ENCODE assay signal across 21 cellular contexts in genomic region chr1:183239793-183240625, GRCh38. TPM values are rescaled to one million over a fixed set of nuclear protein-coding genes. Genes with fewer than 3 reads are reported as not detected.
DNase-seq lines count a peak whose midpoint lies in the region; ATAC-seq, FAIRE-seq and TF ChIP-seq lines count a peak whose summit lies in the region.
"Had no signal": no experiment of that assay in that cellular context is flagged by ENCODE, and none has a peak within 500 bp of the region (broad histone marks: within the 10 kb centered on the region; RNA-seq: fewer than 3 reads in every experiment).

No MANE protein-coding gene starts in this region.

- H3K9me3 ChIP-seq in Peyer's patch (no peaks in the 10 kb centered on the region), trophoblast cell (ENCODE audit: insufficient read depth, low read depth, low read length) (no peaks in the 10 kb centered on the region), BE2C (no peaks in the 10 kb centered on the region)
- H3K9me3 ChIP-seq: SJCRH30 had no signal

- H3K27ac ChIP-seq in Peyer's patch (peak overlapping the region in 3 of 4 donors; percentile 9 to 29 (median 25)), trophoblast cell (ENCODE audit: low read depth, low read length) (no peak overlapping the region)
- H3K27ac ChIP-seq: SJCRH30 had no signal

- peaks cover 3% of the 10 kb centered on the region for H3K79me2 ChIP-seq in trophoblast cell (ENCODE audit: control insufficient read depth, insufficient read depth, low read length, poor library complexity)

- H3K27me3 ChIP-seq in Peyer's patch = no peaks in the 10 kb centered on the region
- H3K27me3 ChIP-seq in trophoblast cell (ENCODE audit: insufficient read depth, low read length) = no peaks in the 10 kb centered on the region
- no peaks in the 10 kb centered on the region for H3K27me3 ChIP-seq in BE2C
- H3K27me3 ChIP-seq: SJCRH30 had no signal

- no peak overlapping the region for H3K14ac ChIP-seq in trophoblast cell (ENCODE audit: low read length)

- H3K4me2 ChIP-seq in trophoblast cell (ENCODE audit: low read length) = no peak overlapping the region

- no peak overlapping the region for H4K12ac ChIP-seq in trophoblast cell (ENCODE audit: low read depth, low read length)

- H3K23ac ChIP-seq in trophoblast cell (ENCODE audit: low read length) = no peak overlapping the region

- no peak overlapping the region for H2BK5ac ChIP-seq in trophoblast cell (ENCODE audit: low read depth, low read length, poor library complexity)

- H3K4ac ChIP-seq in trophoblast cell (ENCODE audit: low read depth, low read length) = no peak overlapping the region

- no peak overlapping the region for H2AK5ac ChIP-seq in trophoblast cell (ENCODE audit: low read length)

- H4K8ac ChIP-seq in trophoblast cell (ENCODE audit: low read depth, low read length) = no peak overlapping the region

- no peak for ATAC-seq in HG02840 (IDR thresholded peaks at IDR 0.05; ENCODE audit: low FRiP score, unreplicated experiment)
- ATAC-seq: CD8-positive, alpha-beta T cell; stimulated activated effector memory CD8-positive, alpha-beta T cell treated with anti-CD3 and anti-CD28 coated beads, Interleukin-12 subunit alpha, Interleukin-12 subunit beta, amount 100 ng/mL, for 72 hours had no signal

- H3K18ac ChIP-seq in trophoblast cell (ENCODE audit: low read length) = no peak overlapping the region

- H4K91ac ChIP-seq in trophoblast cell (ENCODE audit: low read depth, low read length) = no peak overlapping the region

- peak; percentile 25 for DNase-seq in AG10803 (ENCODE audit: low read depth)
- DNase-seq in Peyer's patch = no peak
- peak; percentile 79 for DNase-seq in fibroblast of the aortic adventitia (ENCODE audit: low read depth)
- DNase-seq in trophoblast cell = no peak
- DNase-seq in activated naive CD4-positive, alpha-beta T cell treated with anti-CD3 and anti-CD28 coated beads, Interleukin-2, amount 50 U/mL, for 16 hours = no peak
- no peak for DNase-seq in BE2C
- no peak for DNase-seq in D721Med (ENCODE audit: insufficient read length, low spot score)
- DNase-seq: CD8-positive, alpha-beta T cell; cortex of kidney; erythroblast; hippocampal formation; Karpas-422; kidney glomerular epithelial cell; NCI-H1105 treated with DMSO at 0.1 percent for 48 hours; NCI-H2227 treated with DMSO at 0.1 percent for 48 hours; SJCRH30; T-helper 2 cell had no signal

- peaks cover 0 to 11% (median 0%) of the 10 kb centered on the region in 3 donors for H3K36me3 ChIP-seq in Peyer's patch
- peaks cover 2 to 7% of the 10 kb centered on the region in 2 experiments for H3K36me3 ChIP-seq in trophoblast cell (ENCODE audit: control insufficient read depth in 1 of 2, insufficient read depth in 2 of 2, low read length in 2 of 2)
- no peaks in the 10 kb centered on the region for H3K36me3 ChIP-seq in BE2C
- H3K36me3 ChIP-seq: SJCRH30 had no signal

- peak overlapping the region; percentile 9 for H2BK120ac ChIP-seq in trophoblast cell (ENCODE audit: insufficient read depth, low read length, poor library complexity)

- H3K4me1 ChIP-seq in Peyer's patch (no peaks in the 10 kb centered on the region), trophoblast cell (ENCODE audit: control insufficient read depth in 1 of 2, insufficient read depth in 2 of 2, low read length in 2 of 2) (peaks cover 6 to 16% of the 10 kb centered on the region in 2 experiments), BE2C (peaks cover 3% of the 10 kb centered on the region)

- TF ChIP-seq CTCF in AG10803 (conservative IDR thresholded peaks at IDR 0.05; ENCODE audit: low read length) = no peak
- no peak for TF ChIP-seq CTCF in Peyer's patch (IDR thresholded peaks at IDR 0.05)
- no peak for TF ChIP-seq CTCF in fibroblast of the aortic adventitia (IDR thresholded peaks at IDR 0.05; ENCODE audit: insufficient read depth, low read length)
- no peak for TF ChIP-seq CTCF in BE2C (IDR thresholded peaks at IDR 0.05; ENCODE audit: low read depth, low read length)
- TF ChIP-seq CTCF in D721Med (IDR thresholded peaks at IDR 0.05; ENCODE audit: insufficient read depth, missing control alignments) = no peak

- no peak overlapping the region for H3K9ac ChIP-seq in trophoblast cell (ENCODE audit: low read length)

- H2AFZ ChIP-seq in trophoblast cell (ENCODE audit: insufficient read depth, low read length, poor library complexity) = no peak overlapping the region

- H3K4me3 ChIP-seq in AG10803 (ENCODE audit: low read length) (no peak overlapping the region), Peyer's patch (no peak overlapping the region), fibroblast of the aortic adventitia (ENCODE audit: low read depth, low read length) (no peak overlapping the region), trophoblast cell (ENCODE audit: low read depth, low read length) (no peak overlapping the region), BE2C (ENCODE audit: low read depth, low read length) (no peak overlapping the region)
- H3K4me3 ChIP-seq: SJCRH30 had no signal

- FAIRE-seq in D721Med (lab: Jason Lieb, UNC) = no peak
- FAIRE-seq: astrocyte had no signal

- WGBS in trophoblast cell (ENCODE audit: extremely low coverage, insufficient coverage, insufficient read length) = no CpG with 5 or more reads among the region's 10 CpGs

- peaks cover 13% of the 10 kb centered on the region for H3K79me1 ChIP-seq in trophoblast cell (ENCODE audit: low read length)

- H2BK12ac ChIP-seq in trophoblast cell (ENCODE audit: low read length) = peak overlapping the region; percentile 59

- no peak for TF ChIP-seq POLR2A in Peyer's patch (IDR thresholded peaks at IDR 0.05)

RNA-seq across cellular contexts. Expression of gene LAMC2, which starts 53.9 kb away (rescaled TPM):
- total RNA-seq in Peyer's patch = 10 to 100 TPM in 3 of 4 donors, 1 to 10 TPM in 1; 3.3 to 29.7 (median 17.3) TPM
- total RNA-seq in fibroblast of the aortic adventitia (ENCODE audit: low replicate concordance) = 2.0 and 2.8 TPM in 2 replicates
- 22.9 and 24.7 TPM in 2 replicates for polyA plus RNA-seq in trophoblast cell (2013)
- polyA plus RNA-seq in BE2C (2012; ENCODE audit: insufficient read depth, insufficient read length, low read depth) = 0.40 TPM
- total RNA-seq: activated CD8-positive, alpha-beta memory T cell treated with anti-CD3 and anti-CD28 coated beads for 36 hours; CD8-positive, alpha-beta T cell had no signal

Comparison
In these comparisons a context has a peak if more than half of its experiments do, and no peak if none do; other contexts are left out.
1. DNase-seq: peak in AG10803 (single experiment) and fibroblast of the aortic adventitia (single experiment); none in Peyer's patch (0 of 3), trophoblast cell (0 of 2), activated naive CD4-positive, alpha-beta T cell treated with anti-CD3 and anti-CD28 coated beads, Interleukin-2, amount 50 U/mL, for 16 hours (single experiment), BE2C (single experiment) and D721Med (single experiment).